Comparison of ENCODE assay signal across 1 cellular context in the genomic region with DNA sequence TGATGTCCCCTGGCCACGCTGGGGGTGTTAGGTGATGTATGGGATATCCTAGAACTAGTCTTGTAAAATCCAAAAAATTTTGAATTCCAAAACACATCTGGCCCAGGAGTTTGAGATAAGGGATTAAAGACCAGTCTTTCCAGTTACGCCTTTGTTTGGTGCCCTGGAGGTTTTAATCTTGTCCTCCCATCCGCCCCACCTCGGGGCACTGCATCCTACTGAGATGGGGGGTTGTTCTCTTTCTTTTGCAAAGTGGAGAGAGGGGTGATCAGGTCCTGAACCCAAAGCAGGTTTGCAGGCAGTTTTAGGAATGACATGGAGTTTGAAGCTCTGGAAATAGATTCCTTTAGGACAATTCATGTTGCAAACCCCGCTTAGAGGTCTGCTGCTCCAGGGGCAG.
A peak's percentile ranks its signal among the peaks of the same experiment; 100 is the strongest.
TF ChIP-seq lines count a peak whose summit lies in the region.

No MANE protein-coding gene starts in this region.

TF ChIP-seq in H1, 55 proteins besides CTCF, POLR2A, EP300 and RAD21 (continued from another document):
- 0 out of 4 replicates have a peak, but pooled peaks of 1 of the 2 experiments have one; percentile 37 for TF ChIP-seq SIN3A (conservative IDR thresholded peaks at IDR 0.05 in 1 of 2, IDR thresholded peaks at IDR 0.05 in 1 of 2; ENCODE audit: low read depth in 1 of 2, low read length in 2 of 2)
